In genomic region chr1:204288061-204288588, GRCh38 we compare ENCODE assay signal across 1 cellular context.
TF ChIP-seq lines count a peak whose summit lies in the region.

No MANE protein-coding gene starts in this region.

TF ChIP-seq in GM23338, 12 proteins besides CTCF, POLR2A, EP300 and RAD21 (continued from another document):
- TF ChIP-seq ZNF462 (CRISPR knock-in tag; IDR thresholded peaks at IDR 0.05) (no peak), NANOG (IDR thresholded peaks at IDR 0.05; ENCODE audit: borderline replicate concordance) (no peak), JUNB (IDR thresholded peaks at IDR 0.05; ENCODE audit: unreplicated experiment) (no peak)
